8 cellular contexts compared by ENCODE assay signal in genomic region chr6:87925373-87926060, GRCh38.
DNase-seq lines count a peak whose midpoint lies in the region; ATAC-seq and TF ChIP-seq lines count a peak whose summit lies in the region.

No MANE protein-coding gene starts in this region.

- H3K9me3 ChIP-seq in OCI-LY3 (ENCODE audit: insufficient read depth, low read length) = peaks cover 5% of the 10 kb centered on the region; the same call in 1 of the 2 replicates
- H3K9me3 ChIP-seq in tibial artery = no peaks in the 10 kb centered on the region

- no peak for TF ChIP-seq CTCF in OCI-LY3 (IDR thresholded peaks at IDR 0.05; ENCODE audit: low read depth, low read length)
- TF ChIP-seq CTCF in osteocyte (IDR thresholded peaks at IDR 0.05) = no peak
- no peak for TF ChIP-seq CTCF in tibial artery (IDR thresholded peaks at IDR 0.05)

- intact Hi-C loops in tibial artery (cut with DNase I; ENCODE audit: low total_unique reads) = loop anchor here (5.0 kb wide), 2 partner anchors 567 to 857 kb away; no protein-coding TSS in a partner anchor

- H3K27me3 Mint-ChIP-seq in stimulated activated naive CD8-positive, alpha-beta T cell treated with anti-CD3 and anti-CD28 coated beads, Interleukin-15, amount 100 ng/mL, for 72 hours = peaks cover 8% of the 10 kb centered on the region
- H3K27me3 Mint-ChIP-seq in osteocyte (ENCODE audit: unreplicated experiment) = peaks cover 18% of the 10 kb centered on the region

- H3K4me2 ChIP-seq in OCI-LY3 (ENCODE audit: low read length) = peak overlapping the region; percentile 91

- peak overlapping the region; percentile 48 for H3K9ac ChIP-seq in OCI-LY3 (ENCODE audit: low read length)

- no peaks in the 10 kb centered on the region for H3K79me2 ChIP-seq in OCI-LY3 (ENCODE audit: low read length)

- H3K4me3 ChIP-seq in OCI-LY3 (ENCODE audit: low read length) (peak overlapping the region; percentile 55), tibial artery (no peak overlapping the region)

- H4K20me1 ChIP-seq in OCI-LY3 (ENCODE audit: insufficient read depth, low read length) = no peaks in the 10 kb centered on the region

- H3K9me3 Mint-ChIP-seq in stimulated activated naive CD8-positive, alpha-beta T cell treated with anti-CD3 and anti-CD28 coated beads, Interleukin-15, amount 100 ng/mL, for 72 hours = no peaks in the 10 kb centered on the region
- no peaks in the 10 kb centered on the region for H3K9me3 Mint-ChIP-seq in osteocyte (ENCODE audit: unreplicated experiment)

- no peak overlapping the region for H3K4me3 Mint-ChIP-seq in stimulated activated naive CD8-positive, alpha-beta T cell treated with anti-CD3 and anti-CD28 coated beads, Interleukin-15, amount 100 ng/mL, for 72 hours
- H3K4me3 Mint-ChIP-seq in osteocyte (ENCODE audit: unreplicated experiment) = no peak overlapping the region

- H3K27ac Mint-ChIP-seq in stimulated activated naive CD8-positive, alpha-beta T cell treated with anti-CD3 and anti-CD28 coated beads, Interleukin-15, amount 100 ng/mL, for 72 hours = no peak overlapping the region
- H3K27ac Mint-ChIP-seq in osteocyte (ENCODE audit: unreplicated experiment) = no peak overlapping the region

- peaks cover 24% of the 10 kb centered on the region for H3K4me1 Mint-ChIP-seq in stimulated activated naive CD8-positive, alpha-beta T cell treated with anti-CD3 and anti-CD28 coated beads, Interleukin-15, amount 100 ng/mL, for 72 hours
- H3K4me1 Mint-ChIP-seq in osteocyte (ENCODE audit: unreplicated experiment) = peaks cover 4% of the 10 kb centered on the region

- DNase-seq in stimulated activated naive CD8-positive, alpha-beta T cell treated with anti-CD3 and anti-CD28 coated beads, Interleukin-15, Interleukin-2, amounts not matched to agents 100 U/mL and 50 U/mL, for 24 hours = peak; percentile 7
- DNase-seq in stimulated activated naive CD8-positive, alpha-beta T cell treated with anti-CD3 and anti-CD28 coated beads, Interleukin-15, amount 100 ng/mL, for 72 hours = no peak
- DNase-seq in AG20443 (ENCODE audit: low spot score) (no peak), osteocyte (ENCODE audit: extremely low spot score, unreplicated experiment) (no peak), tibial artery (no peak)
- no peak for DNase-seq in stimulated activated CD4-positive, alpha-beta T cell treated with anti-CD3 and anti-CD28 coated beads, Interleukin-4, amount 100 ng/mL, for 24 hours

- peaks cover 80% of the 10 kb centered on the region for H3K4me1 ChIP-seq in OCI-LY3 (ENCODE audit: low read length)
- H3K4me1 ChIP-seq in tibial artery = peaks cover 0 to 10% (median 4%) of the 10 kb centered on the region in 4 donors

- no peaks in the 10 kb centered on the region for H3K27me3 ChIP-seq in OCI-LY3 (ENCODE audit: low read depth, low read length)
- H3K27me3 ChIP-seq in tibial artery = no peaks in the 10 kb centered on the region

- H3K36me3 ChIP-seq in OCI-LY3 (replicated peaks; ENCODE audit: low read depth, low read length) = no peaks in the 10 kb centered on the region
- H3K36me3 ChIP-seq in tibial artery = no peaks in the 10 kb centered on the region

- H3K27ac ChIP-seq in OCI-LY3 (ENCODE audit: low read length) (peak overlapping the region; percentile 84), tibial artery (no peak overlapping the region)

- ATAC-seq in stimulated activated naive CD8-positive, alpha-beta T cell treated with anti-CD3 and anti-CD28 coated beads, Interleukin-15, Interleukin-2, amounts not matched to agents 100 U/mL and 50 U/mL, for 24 hours = no peak
- ATAC-seq in stimulated activated naive CD8-positive, alpha-beta T cell treated with anti-CD3 and anti-CD28 coated beads, Interleukin-15, amount 100 ng/mL, for 72 hours = no peak
- peak; percentile 55 for ATAC-seq in HG02938 (IDR thresholded peaks at IDR 0.05; ENCODE audit: unreplicated experiment)

- H2AFZ ChIP-seq in OCI-LY3 (ENCODE audit: low read depth, low read length) = no peak overlapping the region

- no peaks in the 10 kb centered on the region for H3K36me3 Mint-ChIP-seq in osteocyte (ENCODE audit: unreplicated experiment)
